9 cellular contexts compared by ENCODE assay signal in the genomic region with DNA sequence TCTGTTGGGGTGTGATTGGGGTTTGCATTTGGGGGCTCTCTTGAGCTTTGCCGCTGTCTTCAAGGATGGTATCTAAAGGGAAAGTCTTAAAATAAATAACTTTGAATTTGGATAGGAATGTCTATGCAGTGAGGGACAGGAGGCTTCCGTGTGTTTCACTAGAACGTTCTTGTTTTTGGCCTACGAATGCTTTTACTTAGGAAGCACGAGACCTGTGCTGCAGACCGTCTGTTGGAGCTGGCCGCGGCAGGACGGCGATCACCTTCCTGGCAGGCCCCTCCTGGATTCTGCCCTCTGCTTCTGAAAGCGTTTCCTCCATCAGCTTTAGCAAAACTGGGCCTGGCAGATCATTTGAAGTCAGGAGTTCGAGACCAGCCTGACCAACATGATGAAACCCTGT. TPM values are rescaled to one million over a fixed set of nuclear protein-coding genes. Genes with fewer than 3 reads are reported as not detected.
DNase-seq lines count a peak whose midpoint lies in the region; ATAC-seq and TF ChIP-seq lines count a peak whose summit lies in the region.
"Had no signal": no experiment of that assay in that cellular context is flagged by ENCODE, and none has a peak within 500 bp of the region (broad histone marks: within the 10 kb centered on the region; RNA-seq: fewer than 3 reads in every experiment).

No MANE protein-coding gene starts in this region.

- no peak for TF ChIP-seq POLR2A in testis (IDR thresholded peaks at IDR 0.05)

- H3K4me2 ChIP-seq in mammary epithelial cell (ENCODE audit: insufficient read depth, low read depth, low read length) (peak overlapping the region; percentile 95), Karpas-422 (ENCODE audit: low read depth, low read length, poor library complexity, severe bottlenecking) (no peak overlapping the region)

- H3K27me3 ChIP-seq in mammary epithelial cell (ENCODE audit: insufficient read depth, low read length) = no peaks in the 10 kb centered on the region
- H3K27me3 ChIP-seq in testis = no peaks in the 10 kb centered on the region
- no peaks in the 10 kb centered on the region for H3K27me3 ChIP-seq in Karpas-422 (ENCODE audit: low read length)

- POLR2A ChIA-PET in activated CD4-positive, alpha-beta T cell treated with anti-CD3 and anti-CD28 coated beads for 36 hours (lab: Charles Lee) = interaction anchor here (0.7 kb wide), 1 partner anchor 973 kb away, joined by 3 read pairs; no protein-coding TSS in a partner anchor

- in situ Hi-C loops in mammary epithelial cell (cut with MboI; ENCODE audit: low sequenced_read_pairs in 2 of 2) = no loop called here

- H3K4me3 ChIP-seq in mammary epithelial cell (replicated peaks in 1 of 3; ENCODE audit: insufficient read depth in 1 of 3, low read depth in 2 of 3, low read length in 3 of 3) = peak overlapping the region; percentile 41 to 48 (median 47)
- H3K4me3 ChIP-seq in testis = no peak overlapping the region
- no peak overlapping the region for H3K4me3 ChIP-seq in Karpas-422 (ENCODE audit: low read length)

- H2AFZ ChIP-seq in mammary epithelial cell (ENCODE audit: low read depth, low read length) (peak overlapping the region; percentile 32), Karpas-422 (ENCODE audit: low read length) (no peak overlapping the region)

- peak overlapping the region; percentile 72 for H3K4me3 Mint-ChIP-seq in activated CD4-positive, alpha-beta T cell treated with anti-CD3 and anti-CD28 coated beads for 36 hours
- peak overlapping the region; percentile 92 for H3K4me3 Mint-ChIP-seq in memory B cell

- H3K9ac ChIP-seq in mammary epithelial cell (ENCODE audit: insufficient read depth, low read length) (peak overlapping the region; percentile 90), Karpas-422 (ENCODE audit: low read length) (no peak overlapping the region)

- H3K27ac ChIP-seq in mammary epithelial cell (ENCODE audit: insufficient read depth, low read depth, low read length) (peak overlapping the region; percentile 82), testis (peak overlapping the region; percentile 93 to 94), Karpas-422 (ENCODE audit: low read length) (no peak overlapping the region)

- dilution Hi-C loops in mammary epithelial cell (cut with HindIII; ENCODE audit: low sequenced_read_pairs) = no loop called here

- H3K27ac Mint-ChIP-seq in activated CD4-positive, alpha-beta T cell treated with anti-CD3 and anti-CD28 coated beads for 36 hours = peak overlapping the region; percentile 90
- peak overlapping the region; percentile 93 for H3K27ac Mint-ChIP-seq in memory B cell

- H3K4me1 ChIP-seq in mammary epithelial cell (ENCODE audit: insufficient read depth, low read length) = peaks cover 16% of the 10 kb centered on the region
- peaks cover 37% of the 10 kb centered on the region for H3K4me1 ChIP-seq in testis
- peaks cover 23% of the 10 kb centered on the region for H3K4me1 ChIP-seq in Karpas-422 (ENCODE audit: low read length)

- WGBS in mammary epithelial cell (ENCODE audit: low coverage, missing lambda C conversion rate) = 59% methylated on average over 10 of the region's 12 CpGs
- 43 to 59% methylated on average over 12 of the region's 12 CpGs for WGBS in testis, 2 donors

- no peak for ATAC-seq in activated CD4-positive, alpha-beta T cell treated with anti-CD3 and anti-CD28 coated beads for 36 hours
- no peak for ATAC-seq in memory B cell (ENCODE audit: low read depth)

- H3K27me3 Mint-ChIP-seq in activated CD4-positive, alpha-beta T cell treated with anti-CD3 and anti-CD28 coated beads for 36 hours = no peaks in the 10 kb centered on the region
- no peaks in the 10 kb centered on the region for H3K27me3 Mint-ChIP-seq in memory B cell

- H3K4me1 Mint-ChIP-seq in activated CD4-positive, alpha-beta T cell treated with anti-CD3 and anti-CD28 coated beads for 36 hours = peaks cover 43% of the 10 kb centered on the region
- peaks cover 14% of the 10 kb centered on the region for H3K4me1 Mint-ChIP-seq in memory B cell

- peaks cover 16% of the 10 kb centered on the region for H3K36me3 Mint-ChIP-seq in activated CD4-positive, alpha-beta T cell treated with anti-CD3 and anti-CD28 coated beads for 36 hours (ENCODE audit: low read depth)
- H3K36me3 Mint-ChIP-seq in memory B cell = peaks cover under 1% of the 10 kb centered on the region

- no peaks in the 10 kb centered on the region for H3K9me3 ChIP-seq in mammary epithelial cell (replicated peaks; ENCODE audit: insufficient read depth, low read length)
- no peaks in the 10 kb centered on the region for H3K9me3 ChIP-seq in testis
- H3K9me3 ChIP-seq in Karpas-422 (ENCODE audit: low read length) = no peaks in the 10 kb centered on the region

- no peaks in the 10 kb centered on the region for H3K9me3 Mint-ChIP-seq in activated CD4-positive, alpha-beta T cell treated with anti-CD3 and anti-CD28 coated beads for 36 hours (ENCODE audit: low read depth)
- H3K9me3 Mint-ChIP-seq in memory B cell = no peaks in the 10 kb centered on the region

- H3K9me2 ChIP-seq in Karpas-422 (replicated peaks; ENCODE audit: insufficient read depth, low read length) = no peaks in the 10 kb centered on the region

- H3K79me2 ChIP-seq in mammary epithelial cell (ENCODE audit: insufficient read depth, low read length) = peaks cover 96% of the 10 kb centered on the region
- peaks cover 97% of the 10 kb centered on the region for H3K79me2 ChIP-seq in Karpas-422 (ENCODE audit: low read length)

- intact Hi-C loops in activated CD4-positive, alpha-beta T cell treated with anti-CD3 and anti-CD28 coated beads for 36 hours (cut with DNase I, micrococcal nuclease) = no loop called here
- intact Hi-C loops in mammary epithelial cell (cut with micrococcal nuclease) = no loop called here
- intact Hi-C loops in testis (cut with DNase I; ENCODE audit: low total_unique reads) = no loop called here

- CTCF ChIA-PET in activated CD4-positive, alpha-beta T cell treated with anti-CD3 and anti-CD28 coated beads for 36 hours (lab: Charles Lee) = interaction anchor here (0.6 to 1.2 kb wide), 6 partner anchors 16 to 719 kb away, joined by 3 read pairs; no protein-coding TSS in a partner anchor
- CTCF ChIA-PET in mammary epithelial cell (lab: Charles Lee; ENCODE audit: low non-redundant PET) = no interaction called here

- no peak for DNase-seq in activated CD4-positive, alpha-beta T cell treated with anti-CD3 and anti-CD28 coated beads for 36 hours
- no peak for DNase-seq in activated CD4-positive, alpha-beta T cell treated with anti-CD3 and anti-CD28 coated beads for 48 hours
- DNase-seq in mammary epithelial cell (no peak), memory B cell (ENCODE audit: low spot score in 2 of 2) (no peak), testis (peak; percentile 58), Karpas-422 (no peak), NCI-H1694 (lab: John Stamatoyannopoulos, UW) (no peak), inferior parietal cortex (ENCODE audit: extremely low spot score) (no peak)
- DNase-seq: NCI-H526 had no signal

- BruUV-seq in mammary epithelial cell (replicated peaks; lab: Mats Ljungman, UMichigan) = no TSS peak

- TF ChIP-seq CTCF in mammary epithelial cell (conservative IDR thresholded peaks at IDR 0.05 in 1 of 2, IDR thresholded peaks at IDR 0.05 in 1 of 2; ENCODE audit: extremely low read depth in 1 of 2, insufficient read depth in 1 of 2, low read depth in 1 of 2, low read length in 2 of 2) (no peak), testis (IDR thresholded peaks at IDR 0.05) (no peak)

- H4K20me1 ChIP-seq in mammary epithelial cell (ENCODE audit: insufficient read depth, low read length) (peaks cover 2% of the 10 kb centered on the region), Karpas-422 (ENCODE audit: insufficient read depth, low read depth, low read length) (0 out of 2 replicates have a peak, but pooled peaks cover 2% of the 10 kb centered on the region)

- H3K36me3 ChIP-seq in mammary epithelial cell (ENCODE audit: insufficient read depth, low read length) = peaks cover 5% of the 10 kb centered on the region
- no peaks in the 10 kb centered on the region for H3K36me3 ChIP-seq in testis (ENCODE audit: low read depth, missing control alignments)
- H3K36me3 ChIP-seq in Karpas-422 (ENCODE audit: insufficient read depth, low read length) = no peaks in the 10 kb centered on the region

RNA-seq across cellular contexts. Expression of a gene that starts 44.0 kb away (rescaled TPM):
- total RNA-seq in activated CD4-positive, alpha-beta T cell treated with anti-CD3 and anti-CD28 coated beads for 36 hours = 10 to 100 TPM; 30.0 to 33.9 TPM
- total RNA-seq in mammary epithelial cell (10 to 100 TPM; 32.7 to 48.2 TPM), testis (10 to 100 TPM; 56.7 to 65.2 TPM)
- polyA plus RNA-seq in mammary epithelial cell (10.2 TPM), testis (ENCODE audit: insufficient read depth, low read depth, low replicate concordance) (21.9 TPM)
- polyA minus RNA-seq in mammary epithelial cell = 46.5 TPM
- 20.3 and 23.8 TPM in 2 replicates for total RNA-seq in Karpas-422 (2014; rRNA removed; shearing (Covaris generic); ENCODE audit: low replicate concordance)

RNA-seq across cellular contexts. Expression of a gene that starts 49.4 kb away (rescaled TPM):
- total RNA-seq in activated CD4-positive, alpha-beta T cell treated with anti-CD3 and anti-CD28 coated beads for 36 hours = 10 to 100 TPM; 21.0 to 26.4 TPM
- total RNA-seq in mammary epithelial cell (10 to 100 TPM; 35.5 to 41.5 TPM), testis (10 to 100 TPM; 47.6 to 59.1 TPM)
- polyA plus RNA-seq in mammary epithelial cell (14.3 TPM), testis (ENCODE audit: insufficient read depth, low read depth, low replicate concordance) (30.0 TPM)
- polyA minus RNA-seq in mammary epithelial cell = 3.3 TPM
- 14.5 and 41.1 TPM in 2 replicates for total RNA-seq in Karpas-422 (2014; rRNA removed; shearing (Covaris generic); ENCODE audit: low replicate concordance)

Comparison
In these comparisons a context has a peak if more than half of its experiments do, and no peak if none do; other contexts are left out.
1. H3K4me3 ChIP-seq: peak in mammary epithelial cell (3 of 3); none in testis (0 of 2) and Karpas-422 (single experiment).